10 cellular contexts compared by ENCODE assay signal in the genomic region with DNA sequence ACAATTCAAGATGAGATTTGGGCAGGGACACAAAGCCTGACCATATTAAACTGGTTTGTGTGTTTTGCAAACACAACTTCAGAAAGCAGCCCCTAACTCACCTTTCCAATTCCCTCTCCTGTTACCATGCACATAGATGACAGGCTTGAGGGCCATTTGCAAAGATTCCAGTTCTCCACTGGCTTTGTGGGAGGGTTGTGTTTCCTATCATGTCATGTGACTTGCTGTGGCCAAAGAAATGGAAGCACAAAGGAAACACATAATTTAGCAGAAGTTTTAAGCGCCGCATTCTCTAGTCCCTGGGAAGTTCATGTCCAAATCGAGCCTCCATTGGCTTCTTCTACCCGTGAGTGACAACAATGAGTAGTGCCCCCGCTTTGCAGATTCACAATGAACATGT. TPM values are rescaled to one million over a fixed set of nuclear protein-coding genes. Genes with fewer than 3 reads are reported as not detected.
"Had no signal": no experiment of that assay in that cellular context is flagged by ENCODE, and none has a peak within 500 bp of the region (broad histone marks: within the 10 kb centered on the region; RNA-seq: fewer than 3 reads in every experiment).

No MANE protein-coding gene starts in this region.

- H3K4me1 ChIP-seq: HAP-1 had no signal

- H3K27ac ChIP-seq: GM23248, HL-60, KMS-11 had no signal

- H3K9me3 ChIP-seq: HAP-1 had no signal

- H3K4me3 ChIP-seq: GM23248, HAP-1 had no signal

- H2AFZ ChIP-seq: GM23248 had no signal

- ATAC-seq: HCT116 had no signal

- H3K4me3 Mint-ChIP-seq: HFFc6 had no signal

- H3K27ac Mint-ChIP-seq: HFFc6 had no signal

- DNase-seq: GM23248, H7, HFFc6, IMR-90, KBM-7 had no signal

- H3K4me2 ChIP-seq: KMS-11 had no signal

- H3K36me3 ChIP-seq: HAP-1 had no signal

- H3K9me3 Mint-ChIP-seq: HFFc6 had no signal

- H3K9ac ChIP-seq: GM23248, KMS-11 had no signal

RNA-seq across cellular contexts. Expression of a gene that starts 57.9 kb away (rescaled TPM):
- total RNA-seq: HT1080 had no signal
